ENCODE assay signal across 1 cellular context in the genomic region with DNA sequence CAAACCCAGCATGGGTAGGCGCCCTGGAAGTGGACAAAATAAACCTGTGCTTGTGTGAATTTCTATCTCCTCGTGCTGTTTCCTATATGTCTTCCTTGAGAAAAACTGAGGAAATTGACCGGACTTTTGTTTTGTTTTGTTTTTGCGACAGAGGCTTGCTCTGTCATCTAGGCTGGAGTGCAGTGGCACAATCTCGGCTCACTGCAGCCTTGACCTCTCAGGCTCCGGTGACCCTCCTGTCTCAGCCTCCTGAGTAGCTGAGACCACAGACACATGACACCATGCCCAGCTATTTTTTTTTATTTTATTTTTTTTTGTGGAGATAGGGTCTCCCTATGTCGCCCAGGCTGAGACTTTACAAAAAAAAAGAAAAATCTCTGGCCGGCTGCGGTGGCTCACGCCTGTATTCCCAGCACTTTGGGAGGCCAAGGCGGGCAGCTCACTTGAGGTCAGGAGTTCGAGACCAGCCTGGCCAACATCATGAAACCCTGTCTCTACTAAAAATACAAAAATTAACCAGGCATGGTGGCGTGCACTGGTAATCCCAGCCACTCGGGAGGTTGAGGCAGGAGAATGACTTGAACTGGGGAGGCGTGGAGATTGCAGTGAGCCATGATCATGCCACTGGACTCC.
TF ChIP-seq lines count a peak whose summit lies in the region.

No MANE protein-coding gene starts in this region.

TF ChIP-seq in HepG2, 621 proteins besides CTCF, POLR2A, EP300 and RAD21 (continued from another document and continues in another):
- TF ChIP-seq, protein P1, sequence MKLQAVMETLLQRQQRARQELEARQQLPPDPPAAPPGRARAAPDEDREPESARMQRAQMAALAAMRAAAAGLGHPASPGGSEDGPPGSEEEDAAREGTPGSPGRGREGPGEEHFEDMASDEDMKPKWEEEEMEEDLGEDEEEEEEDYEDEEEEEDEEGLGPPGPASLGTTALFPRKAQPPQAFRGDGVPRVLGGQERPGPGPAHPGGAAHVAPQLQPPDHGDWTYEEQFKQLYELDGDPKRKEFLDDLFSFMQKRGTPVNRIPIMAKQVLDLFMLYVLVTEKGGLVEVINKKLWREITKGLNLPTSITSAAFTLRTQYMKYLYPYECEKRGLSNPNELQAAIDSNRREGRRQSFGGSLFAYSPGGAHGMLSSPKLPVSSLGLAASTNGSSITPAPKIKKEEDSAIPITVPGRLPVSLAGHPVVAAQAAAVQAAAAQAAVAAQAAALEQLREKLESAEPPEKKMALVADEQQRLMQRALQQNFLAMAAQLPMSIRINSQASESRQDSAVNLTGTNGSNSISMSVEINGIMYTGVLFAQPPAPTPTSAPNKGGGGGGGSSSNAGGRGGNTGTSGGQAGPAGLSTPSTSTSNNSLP (IDR thresholded peaks at IDR 0.05; ENCODE audit: low read depth, low read length): no peak
- TF ChIP-seq, protein P2, sequence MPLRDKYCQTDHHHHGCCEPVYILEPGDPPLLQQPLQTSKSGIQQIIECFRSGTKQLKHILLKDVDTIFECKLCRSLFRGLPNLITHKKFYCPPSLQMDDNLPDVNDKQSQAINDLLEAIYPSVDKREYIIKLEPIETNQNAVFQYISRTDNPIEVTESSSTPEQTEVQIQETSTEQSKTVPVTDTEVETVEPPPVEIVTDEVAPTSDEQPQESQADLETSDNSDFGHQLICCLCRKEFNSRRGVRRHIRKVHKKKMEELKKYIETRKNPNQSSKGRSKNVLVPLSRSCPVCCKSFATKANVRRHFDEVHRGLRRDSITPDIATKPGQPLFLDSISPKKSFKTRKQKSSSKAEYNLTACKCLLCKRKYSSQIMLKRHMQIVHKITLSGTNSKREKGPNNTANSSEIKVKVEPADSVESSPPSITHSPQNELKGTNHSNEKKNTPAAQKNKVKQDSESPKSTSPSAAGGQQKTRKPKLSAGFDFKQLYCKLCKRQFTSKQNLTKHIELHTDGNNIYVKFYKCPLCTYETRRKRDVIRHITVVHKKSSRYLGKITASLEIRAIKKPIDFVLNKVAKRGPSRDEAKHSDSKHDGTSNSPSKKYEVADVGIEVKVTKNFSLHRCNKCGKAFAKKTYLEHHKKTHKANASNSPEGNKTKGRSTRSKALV (CRISPR knock-in tag; IDR thresholded peaks at IDR 0.05): no peak
- TF ChIP-seq XBP1 (CRISPR knock-in tag; IDR thresholded peaks at IDR 0.05): no peak
- no peak for TF ChIP-seq TOE1 (CRISPR knock-in tag; IDR thresholded peaks at IDR 0.05)
- 0 out of 2 replicates have a peak, but pooled peaks have one; percentile 23 for TF ChIP-seq ZBTB46 (CRISPR knock-in tag; IDR thresholded peaks at IDR 0.05; ENCODE audit: borderline replicate concordance)
- no peak for TF ChIP-seq ATAD3A (CRISPR knock-in tag; IDR thresholded peaks at IDR 0.05)
- no peak for TF ChIP-seq TOPORS (CRISPR knock-in tag; IDR thresholded peaks at IDR 0.05)
- 0 out of 2 replicates have a peak, but pooled peaks have one; percentile 39 for TF ChIP-seq ZNF816 (CRISPR knock-in tag; IDR thresholded peaks at IDR 0.05; ENCODE audit: borderline replicate concordance)
- no peak for TF ChIP-seq SUZ12 (IDR thresholded peaks at IDR 0.05; ENCODE audit: low read depth, low read length)
- TF ChIP-seq ZNF251 (CRISPR knock-in tag; IDR thresholded peaks at IDR 0.05): no peak
- no peak for TF ChIP-seq HBP1 (CRISPR knock-in tag; IDR thresholded peaks at IDR 0.05; ENCODE audit: low read depth)
- no peak for TF ChIP-seq KIAA2018 (CRISPR knock-in tag; IDR thresholded peaks at IDR 0.05; ENCODE audit: borderline replicate concordance)
- no peak for TF ChIP-seq ZNF280B (CRISPR knock-in tag; IDR thresholded peaks at IDR 0.05; ENCODE audit: borderline replicate concordance)
- peak; percentile 51; the same call in 1 of the 2 replicates for TF ChIP-seq FOXJ3 (CRISPR knock-in tag; IDR thresholded peaks at IDR 0.05; ENCODE audit: borderline replicate concordance)
- no peak for TF ChIP-seq PLRG1 (conservative IDR thresholded peaks at IDR 0.05)
- no peak for TF ChIP-seq SCMH1 (CRISPR knock-in tag; IDR thresholded peaks at IDR 0.05; ENCODE audit: borderline replicate concordance)
- TF ChIP-seq ZNF574 (CRISPR knock-in tag; IDR thresholded peaks at IDR 0.05): 0 out of 2 replicates have a peak, but pooled peaks have one; percentile 13
- TF ChIP-seq RFXANK (CRISPR knock-in tag; IDR thresholded peaks at IDR 0.05): no peak
- TF ChIP-seq SRSF4 (IDR thresholded peaks at IDR 0.05; ENCODE audit: low read depth, low read length, poor library complexity, severe bottlenecking): no peak
- no peak for TF ChIP-seq ZKSCAN1 (IDR thresholded peaks at IDR 0.05; ENCODE audit: low read length)
- TF ChIP-seq ZFY (CRISPR knock-in tag; IDR thresholded peaks at IDR 0.05): 0 out of 2 replicates have a peak, but pooled peaks have one; percentile 13
- TF ChIP-seq ZNF7 (CRISPR knock-in tag; IDR thresholded peaks at IDR 0.05): no peak
- TF ChIP-seq GFI1 (CRISPR knock-in tag; IDR thresholded peaks at IDR 0.05; ENCODE audit: borderline replicate concordance): peak; percentile 52; the same call in 1 of the 2 replicates
- no peak for TF ChIP-seq SATB2 (CRISPR knock-in tag; IDR thresholded peaks at IDR 0.05)
- TF ChIP-seq SAFB2 (CRISPR knock-in tag; IDR thresholded peaks at IDR 0.05; ENCODE audit: borderline replicate concordance, low read depth): no peak
- TF ChIP-seq FOSL2 (CRISPR knock-in tag; IDR thresholded peaks at IDR 0.05): 0 out of 2 replicates have a peak, but pooled peaks have one; percentile 18
- no peak for TF ChIP-seq KDM4B (CRISPR knock-in tag; IDR thresholded peaks at IDR 0.05)
- no peak for TF ChIP-seq ZNF468 (CRISPR knock-in tag; IDR thresholded peaks at IDR 0.05)
- peak; percentile 78; the same call in 1 of the 2 replicates for TF ChIP-seq ZNF460 (CRISPR knock-in tag; IDR thresholded peaks at IDR 0.05; ENCODE audit: borderline replicate concordance)
- no peak for TF ChIP-seq ZNF740 (CRISPR knock-in tag; IDR thresholded peaks at IDR 0.05)
- TF ChIP-seq ZNF510 (CRISPR knock-in tag; IDR thresholded peaks at IDR 0.05; ENCODE audit: low read depth): no peak
